11 cellular contexts compared by ENCODE assay signal in the genomic region with DNA sequence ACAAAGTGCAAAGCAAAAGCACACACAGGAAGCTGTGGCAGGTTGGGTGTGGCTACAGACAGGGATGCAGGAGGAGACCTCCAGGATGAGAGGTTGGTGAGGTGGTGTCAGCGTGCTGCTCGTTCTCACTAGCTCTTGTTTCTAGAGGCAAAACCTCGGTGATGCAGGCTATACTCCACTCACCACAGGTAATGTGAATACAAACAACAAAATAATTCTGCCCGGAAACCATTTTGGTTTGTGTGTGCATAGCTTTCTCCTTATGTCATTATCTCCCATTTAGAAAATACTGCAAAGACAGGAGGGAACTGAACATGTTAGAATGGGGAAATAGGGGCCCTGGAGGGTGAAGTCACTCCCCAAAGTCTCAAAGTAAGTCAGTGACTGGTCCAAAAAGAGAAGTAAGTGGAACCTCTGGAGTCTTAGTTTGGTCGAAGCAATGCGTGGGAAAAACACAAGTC. TPM values are rescaled to one million over a fixed set of nuclear protein-coding genes. Genes with fewer than 3 reads are reported as not detected.
A peak's percentile ranks its signal among the peaks of the same experiment; 100 is the strongest.
DNase-seq lines count a peak whose midpoint lies in the region; ATAC-seq and TF ChIP-seq lines count a peak whose summit lies in the region.
"Had no signal": no experiment of that assay in that cellular context is flagged by ENCODE, and none has a peak within 500 bp of the region (broad histone marks: within the 10 kb centered on the region; RNA-seq: fewer than 3 reads in every experiment).

No MANE protein-coding gene starts in this region.

- peak overlapping the region; percentile 41 for H3K4me3 ChIP-seq in SU-DHL-6 (ENCODE audit: insufficient read depth, low read length, poor library complexity, severe bottlenecking)
- H3K4me3 ChIP-seq in lower leg skin (ENCODE audit: low read depth, poor library complexity, severe bottlenecking): no peak overlapping the region
- H3K4me3 ChIP-seq: PC-9 had no signal

- peaks cover 19% of the 10 kb centered on the region for H3K36me3 ChIP-seq in SU-DHL-6 (ENCODE audit: low read length)

- TF ChIP-seq POLR2A in lower leg skin (IDR thresholded peaks at IDR 0.05): no peak

- peak overlapping the region; percentile 90; the same call in 1 of the 2 replicates for H3K9ac ChIP-seq in SU-DHL-6 (ENCODE audit: low read length)

- H3K4me2 ChIP-seq in SU-DHL-6 (ENCODE audit: low read depth, low read length, poor library complexity, severe bottlenecking): peak overlapping the region; percentile 98
- H3K4me2 ChIP-seq: PC-9 had no signal

- H3K9me2 ChIP-seq in SU-DHL-6 (replicated peaks; ENCODE audit: insufficient read depth, low read length): no peaks in the 10 kb centered on the region

- peak; percentile 30 for ATAC-seq in GM21447 (IDR thresholded peaks at IDR 0.05; ENCODE audit: unreplicated experiment)

- no peaks in the 10 kb centered on the region for H3K27me3 ChIP-seq in SU-DHL-6 (ENCODE audit: low read length)

- H3F3A ChIP-seq in SU-DHL-6 (ENCODE audit: insufficient read depth): peaks cover 99% of the 10 kb centered on the region

- no peak overlapping the region for H2AFZ ChIP-seq in SU-DHL-6 (ENCODE audit: low read depth, low read length, severe bottlenecking)
- H2AFZ ChIP-seq: PC-9 had no signal

- WGBS in lower leg skin, 2 donors: 72 to 78% methylated on average over 6 of the region's 6 CpGs

- no peaks in the 10 kb centered on the region for H3K9me3 ChIP-seq in SU-DHL-6 (ENCODE audit: insufficient read depth, low read length)
- H3K9me3 ChIP-seq: Caco-2 had no signal

- peak; percentile 20 for DNase-seq in A172 (ENCODE audit: low spot score)
- peak; percentile 46 for DNase-seq in effector CD4-positive, alpha-beta T cell
- no peak for DNase-seq in lower leg skin (ENCODE audit: low spot score in 2 of 2)
- DNase-seq in NCI-H69 (lab: John Stamatoyannopoulos, UW): no peak
- no peak for DNase-seq in NCI-H1092 (lab: John Stamatoyannopoulos, UW)
- DNase-seq in AG08395 (ENCODE audit: low spot score): no peak
- DNase-seq: Caco-2, HFFc6, PC-9 had no signal

- H4K20me1 ChIP-seq in SU-DHL-6 (ENCODE audit: low read depth, low read length): peaks cover 58% of the 10 kb centered on the region

- H3K79me2 ChIP-seq in SU-DHL-6 (ENCODE audit: insufficient read depth, low read length): peaks cover 100% of the 10 kb centered on the region

- intact Hi-C loops in lower leg skin (cut with DNase I; ENCODE audit: low total_unique reads): no loop called here

- TF ChIP-seq CTCF in SU-DHL-6 (IDR thresholded peaks at IDR 0.05; ENCODE audit: insufficient read depth, low read length, poor library complexity, severe bottlenecking): no peak
- TF ChIP-seq CTCF in lower leg skin (IDR thresholded peaks at IDR 0.05): no peak

- peak overlapping the region; percentile 99 for H3K27ac ChIP-seq in SU-DHL-6 (ENCODE audit: low read depth, low read length)
- H3K27ac ChIP-seq: PC-9 had no signal

RNA-seq across cellular contexts. Expression of a gene that starts 9.4 kb away (rescaled TPM):
- total RNA-seq in A172 (2014; rRNA removed; shearing (Covaris generic)): 13.3 and 13.5 TPM in 2 replicates
- total RNA-seq in lower leg skin: 10 to 100 TPM; 21.7 to 45.4 (median 39.0) TPM

RNA-seq across cellular contexts. Expression of a gene that starts 39.2 kb away (rescaled TPM):
- total RNA-seq in A172 (2014; rRNA removed; shearing (Covaris generic)): 0.22 and 0.29 TPM in 2 replicates
- not detected for total RNA-seq in lower leg skin
- total RNA-seq: Caco-2, HFFc6, PC-9 had no signal

Comparison
In these comparisons a context has a peak if more than half of its experiments do, and no peak if none do; other contexts are left out.
1. DNase-seq: peak in A172 (single experiment) and effector CD4-positive, alpha-beta T cell (single experiment); none in lower leg skin (0 of 2), NCI-H69 (single experiment), NCI-H1092 (single experiment) and AG08395 (single experiment).